In the genomic region with DNA sequence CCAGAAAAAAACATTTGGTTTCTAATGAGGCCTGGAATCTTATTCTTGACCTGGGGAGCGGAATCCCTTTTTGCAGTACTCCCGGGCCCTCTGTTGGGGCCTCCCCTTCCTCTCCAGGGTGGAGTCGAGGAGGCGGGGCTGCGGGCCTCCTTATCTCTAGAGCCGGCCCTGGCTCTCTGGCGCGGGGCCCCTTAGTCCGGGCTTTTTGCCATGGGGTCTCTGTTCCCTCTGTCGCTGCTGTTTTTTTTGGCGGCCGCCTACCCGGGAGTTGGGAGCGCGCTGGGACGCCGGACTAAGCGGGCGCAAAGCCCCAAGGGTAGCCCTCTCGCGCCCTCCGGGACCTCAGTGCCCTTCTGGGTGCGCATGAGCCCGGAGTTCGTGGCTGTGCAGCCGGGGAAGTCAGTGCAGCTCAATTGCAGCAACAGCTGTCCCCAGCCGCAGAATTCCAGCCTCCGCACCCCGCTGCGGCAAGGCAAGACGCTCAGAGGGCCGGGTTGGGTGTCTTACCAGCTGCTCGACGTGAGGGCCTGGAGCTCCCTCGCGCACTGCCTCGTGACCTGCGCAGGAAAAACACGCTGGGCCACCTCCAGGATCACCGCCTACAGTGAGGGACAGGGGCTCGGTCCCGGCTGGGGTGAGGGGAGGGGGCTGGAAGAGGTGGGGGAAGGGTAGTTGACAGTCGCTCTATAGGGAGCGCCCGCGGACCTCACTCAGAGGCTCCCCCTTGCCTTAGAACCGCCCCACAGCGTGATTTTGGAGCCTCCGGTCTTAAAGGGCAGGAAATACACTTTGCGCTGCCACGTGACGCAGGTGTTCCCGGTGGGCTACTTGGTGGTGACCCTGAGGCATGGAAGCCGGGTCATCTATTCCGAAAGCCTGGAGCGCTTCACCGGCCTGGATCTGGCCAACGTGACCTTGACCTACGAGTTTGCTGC, we compare ENCODE assay signal across 8 cellular contexts. TPM values are rescaled to one million over a fixed set of nuclear protein-coding genes. Genes with fewer than 3 reads are reported as not detected.
DNase-seq lines count a peak whose midpoint lies in the region; ATAC-seq and TF ChIP-seq lines count a peak whose summit lies in the region.

TSS of gene ICAM4 (plus strand) at position 153 of the 935 bp plus-strand sequence. CDS start at position 211, 58 bp downstream.

- H3K9me3 ChIP-seq in CD4-positive, alpha-beta T cell (ENCODE audit: control insufficient read depth, low read length), result no peaks in the 10 kb centered on the region
- no peaks in the 10 kb centered on the region for H3K9me3 ChIP-seq in uterus

- in situ Hi-C loops in KBM-7 (cut with MboI; ENCODE audit: low pct_unique_long_range_greater_than_20kb, low sequenced_read_pairs), result no loop called here

- DNase-seq in CD4-positive, alpha-beta T cell, result peak in 1 of 10 experiments; percentile 17
- peak; percentile 92 for DNase-seq in KBM-7
- DNase-seq in kidney tubule cell (ENCODE audit: low spot score), result peak; percentile 44
- DNase-seq in uterus, result peak; percentile 45 to 48
- no peak for DNase-seq in effector CD4-positive, alpha-beta T cell
- DNase-seq in NCI-H2081 (lab: John Stamatoyannopoulos, UW), result no peak

- peak; percentile 22 for ATAC-seq in CD4-positive, alpha-beta T cell (ENCODE audit: poor library complexity)
- no peak for ATAC-seq in GM21390 (IDR thresholded peaks at IDR 0.05; ENCODE audit: unreplicated experiment)

- no peak within 1 kb of the TSS for H3K4me3 ChIP-seq in uterus

- H3K4me1 ChIP-seq in uterus, result peaks cover 0 to 26% of the 10 kb centered on the region in 2 donors

- H3K36me3 ChIP-seq in uterus, result no peaks in the 10 kb centered on the region

- CTCF ChIA-PET in CD4-positive, alpha-beta T cell (lab: Charles Lee), result interaction anchor here (1.1 to 4.4 kb wide), 4 partner anchors 16 to 102 kb away, joined by 6 to 21 read pairs (median 8); partner anchors contain the start of gene ICAM1

- POLR2A ChIA-PET in CD4-positive, alpha-beta T cell (lab: Charles Lee), result interaction anchor here (1.2 to 2.5 kb wide), 2 partner anchors 16 to 51 kb away, joined by 4 to 17 read pairs; partner anchors contain the start of gene ICAM1

- peaks cover 50% of the 10 kb centered on the region for H3K27me3 Mint-ChIP-seq in CD4-positive, alpha-beta T cell
- H3K27me3 Mint-ChIP-seq in activated naive CD4-positive, alpha-beta T cell treated with anti-CD3 and anti-CD28 coated beads, Interleukin-2, amount 50 U/mL, for 24 hours, result peaks cover 15% of the 10 kb centered on the region

- no peak within 1 kb of the TSS for H3K27ac ChIP-seq in CD4-positive, alpha-beta T cell (ENCODE audit: low read depth, low read length)
- H3K27ac ChIP-seq in uterus, result no peak within 1 kb of the TSS

- no peak within 1 kb of the TSS for H3K27ac Mint-ChIP-seq in CD4-positive, alpha-beta T cell
- no peak within 1 kb of the TSS for H3K27ac Mint-ChIP-seq in activated naive CD4-positive, alpha-beta T cell treated with anti-CD3 and anti-CD28 coated beads, Interleukin-2, amount 50 U/mL, for 24 hours

- peaks cover 63% of the 10 kb centered on the region for H3K4me1 Mint-ChIP-seq in CD4-positive, alpha-beta T cell (ENCODE audit: low read depth)
- peaks cover 46% of the 10 kb centered on the region for H3K4me1 Mint-ChIP-seq in activated naive CD4-positive, alpha-beta T cell treated with anti-CD3 and anti-CD28 coated beads, Interleukin-2, amount 50 U/mL, for 24 hours

- peak within 1 kb of the TSS; percentile 62 for H3K4me3 Mint-ChIP-seq in CD4-positive, alpha-beta T cell
- H3K4me3 Mint-ChIP-seq in activated naive CD4-positive, alpha-beta T cell treated with anti-CD3 and anti-CD28 coated beads, Interleukin-2, amount 50 U/mL, for 24 hours, result peak within 1 kb of the TSS; percentile 73

- peaks cover 48% of the 10 kb centered on the region for H3K27me3 ChIP-seq in CD4-positive, alpha-beta T cell (ENCODE audit: control insufficient read depth, insufficient read depth, low read length)
- H3K27me3 ChIP-seq in uterus, result peaks cover 31 to 32% of the 10 kb centered on the region in 2 donors

- intact Hi-C loops in CD4-positive, alpha-beta T cell (cut with DNase I, micrococcal nuclease), result loop anchor here in 1 of 2 experiments (2.0 to 5.0 kb wide), 2 partner anchors 16 to 45 kb away; partner anchors contain the start of genes ICAM1 and RAVER1
- intact Hi-C loops in uterus (cut with DNase I; ENCODE audit: low total_unique reads), result no loop called here

- no peaks in the 10 kb centered on the region for H3K9me3 Mint-ChIP-seq in CD4-positive, alpha-beta T cell
- no peaks in the 10 kb centered on the region for H3K9me3 Mint-ChIP-seq in activated naive CD4-positive, alpha-beta T cell treated with anti-CD3 and anti-CD28 coated beads, Interleukin-2, amount 50 U/mL, for 24 hours

- no peak for TF ChIP-seq POLR2A in uterus (IDR thresholded peaks at IDR 0.05)

- no peak for TF ChIP-seq CTCF in CD4-positive, alpha-beta T cell (IDR thresholded peaks at IDR 0.05)
- no peak for TF ChIP-seq CTCF in uterus (IDR thresholded peaks at IDR 0.05)

- H3K36me3 Mint-ChIP-seq in CD4-positive, alpha-beta T cell (ENCODE audit: low read depth), result peaks cover 27% of the 10 kb centered on the region
- H3K36me3 Mint-ChIP-seq in activated naive CD4-positive, alpha-beta T cell treated with anti-CD3 and anti-CD28 coated beads, Interleukin-2, amount 50 U/mL, for 24 hours, result peaks cover 5% of the 10 kb centered on the region

RNA-seq across cellular contexts. Expression of gene ICAM4, which starts in this region (rescaled TPM):
- total RNA-seq in CD4-positive, alpha-beta T cell, result under 1 TPM; 0.52 to 0.70 TPM
- under 1 TPM in 1 of 4 donors, not detected in 3; 0.41 TPM for total RNA-seq in uterus

Comparison
In these comparisons a context has a peak if more than half of its experiments do, and no peak if none do; other contexts are left out.
1. Peak in ATAC-seq in CD4-positive, alpha-beta T cell; RNA of the gene not detected or under 1 TPM.
2. Peak in DNase-seq in uterus; RNA of the gene not detected or under 1 TPM.
3. DNase-seq: peak in KBM-7 (single experiment) and kidney tubule cell (single experiment); none in effector CD4-positive, alpha-beta T cell (single experiment) and NCI-H2081 (0 of 2).